1 cellular context compared by ENCODE assay signal in the genomic region with DNA sequence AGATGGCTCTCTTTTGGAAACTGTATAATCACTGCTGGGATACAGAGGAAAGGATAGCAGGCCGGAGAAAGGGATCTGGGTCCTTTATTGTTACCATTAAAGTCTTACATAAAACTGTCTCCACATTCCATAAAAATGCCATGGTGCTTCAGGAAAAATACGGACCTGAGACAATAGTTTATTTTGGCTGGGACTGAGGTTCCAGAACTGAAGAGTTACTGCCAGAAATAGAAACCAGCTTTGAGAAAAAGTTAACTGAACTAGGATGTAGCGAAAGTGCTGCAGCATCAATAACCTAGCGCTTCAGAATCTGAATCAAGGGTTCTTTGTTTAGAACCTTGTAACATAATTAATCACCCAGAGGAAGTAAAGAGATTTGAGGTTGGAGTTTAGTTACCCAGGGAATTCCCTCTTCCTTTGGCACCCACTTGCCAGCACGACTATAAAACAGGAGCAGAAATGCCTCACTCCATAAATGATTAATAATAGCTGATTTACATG.
TF ChIP-seq lines count a peak whose summit lies in the region.

No MANE protein-coding gene starts in this region.

TF ChIP-seq in endothelial cell of umbilical vein, 7 proteins besides CTCF, POLR2A, EP300 and RAD21:
- TF ChIP-seq MYC (IDR thresholded peaks at IDR 0.05; ENCODE audit: low read depth, low read length) (no peak), FOS (IDR thresholded peaks at IDR 0.05; ENCODE audit: borderline replicate concordance, insufficient read depth, low read length) (no peak), EZH2 (IDR thresholded peaks at IDR 0.05; ENCODE audit: borderline replicate concordance, low read depth, low read length, severe bottlenecking) (no peak), JUN (IDR thresholded peaks at IDR 0.05; ENCODE audit: borderline replicate concordance, insufficient read depth, insufficient read length, low read depth) (no peak)
- TF ChIP-seq, protein P1, sequence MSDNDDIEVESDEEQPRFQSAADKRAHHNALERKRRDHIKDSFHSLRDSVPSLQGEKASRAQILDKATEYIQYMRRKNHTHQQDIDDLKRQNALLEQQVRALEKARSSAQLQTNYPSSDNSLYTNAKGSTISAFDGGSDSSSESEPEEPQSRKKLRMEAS (IDR thresholded peaks at IDR 0.05; ENCODE audit: insufficient read depth, insufficient read length), result no peak
TF ChIP-seq in endothelial cell of umbilical vein: peak in this region for 0.
